Comparison of ENCODE assay signal across 12 cellular contexts in genomic region chr18:46469186-46469915, GRCh38.
A peak's percentile ranks its signal among the peaks of the same experiment; 100 is the strongest.
DNase-seq lines count a peak whose midpoint lies in the region; ATAC-seq and TF ChIP-seq lines count a peak whose summit lies in the region.
"Had no signal": no experiment of that assay in that cellular context is flagged by ENCODE, and none has a peak within 500 bp of the region (broad histone marks: within the 10 kb centered on the region; RNA-seq: fewer than 3 reads in every experiment).

No MANE protein-coding gene starts in this region.

- intact Hi-C loops in CD8-positive, alpha-beta T cell (cut with DNase I, micrococcal nuclease) = no loop called here

- no peaks in the 10 kb centered on the region for H3K36me3 ChIP-seq in CD8-positive, alpha-beta T cell (ENCODE audit: insufficient read depth, low read length)

- H3K9me3 Mint-ChIP-seq in CD8-positive, alpha-beta T cell = no peaks in the 10 kb centered on the region

- ATAC-seq in left lobe of liver (peak; percentile 66), HG03571 (IDR thresholded peaks at IDR 0.05; ENCODE audit: unreplicated experiment) (no peak), HG03025 (IDR thresholded peaks at IDR 0.05; ENCODE audit: low FRiP score, unreplicated experiment) (no peak)
- ATAC-seq in CD8-positive, alpha-beta T cell = no peak
- ATAC-seq: HepG2 had no signal

- H3K4me1 ChIP-seq in CD8-positive, alpha-beta T cell (ENCODE audit: insufficient read depth, low read length) = no peaks in the 10 kb centered on the region

- CTCF ChIA-PET in CD8-positive, alpha-beta T cell (lab: Charles Lee) = interaction anchor here (1.1 to 1.2 kb wide), 2 partner anchors 11 to 12 kb away, joined by 3 to 5 read pairs; no protein-coding TSS in a partner anchor

- H3K36me3 Mint-ChIP-seq in CD8-positive, alpha-beta T cell = no peaks in the 10 kb centered on the region
- H3K36me3 Mint-ChIP-seq: CD4-positive, CD25-positive, alpha-beta regulatory T cell had no signal

- no peak overlapping the region for H3K4me3 Mint-ChIP-seq in CD8-positive, alpha-beta T cell
- H3K4me3 Mint-ChIP-seq: CD4-positive, CD25-positive, alpha-beta regulatory T cell had no signal

- TF ChIP-seq CTCF in VCaP (conservative IDR thresholded peaks at IDR 0.05) = no peak
- no peak for TF ChIP-seq CTCF in CD8-positive, alpha-beta T cell (IDR thresholded peaks at IDR 0.05)

- no peaks in the 10 kb centered on the region for H3K27me3 ChIP-seq in CD8-positive, alpha-beta T cell (ENCODE audit: insufficient read depth, low read length)

- H3K27ac Mint-ChIP-seq in CD8-positive, alpha-beta T cell = no peak overlapping the region
- H3K27ac Mint-ChIP-seq: CD4-positive, CD25-positive, alpha-beta regulatory T cell had no signal

- in situ Hi-C loops in G401 (cut with HindIII; ENCODE audit: low sequenced_read_pairs) = no loop called here

- peak overlapping the region; percentile 66 for H3K27ac ChIP-seq in VCaP
- H3K27ac ChIP-seq in CD8-positive, alpha-beta T cell (ENCODE audit: low read depth, low read length) = no peak overlapping the region

- POLR2A ChIA-PET in CD8-positive, alpha-beta T cell (lab: Charles Lee) = no interaction called here

- no peaks in the 10 kb centered on the region for H3K9me3 ChIP-seq in CD8-positive, alpha-beta T cell (ENCODE audit: low read length)

- DNase-seq in G401 (ENCODE audit: low spot score) (peak; percentile 81), NCI-H2107 (lab: John Stamatoyannopoulos, UW) (peak; percentile 57), left lobe of liver (ENCODE audit: low spot score) (no peak)
- DNase-seq in CD8-positive, alpha-beta T cell = no peak
- no peak for DNase-seq in stimulated activated CD4-positive, alpha-beta T cell treated with anti-CD3 and anti-CD28 coated beads, Interleukin-4, amount 100 ng/mL, for 1 hour
- DNase-seq: activated CD4-positive, alpha-beta T cell treated with anti-CD3 and anti-CD28 coated beads for 4 hours; CD4-positive, CD25-positive, alpha-beta regulatory T cell; NCI-H526 treated with DMSO at 0.1 percent for 48 hours had no signal

- no peaks in the 10 kb centered on the region for H3K4me1 Mint-ChIP-seq in CD8-positive, alpha-beta T cell (ENCODE audit: low read depth)
- H3K4me1 Mint-ChIP-seq: CD4-positive, CD25-positive, alpha-beta regulatory T cell had no signal

- H3K4me3 ChIP-seq in CD8-positive, alpha-beta T cell (ENCODE audit: low read depth, low read length) = no peak overlapping the region

- H3K27me3 Mint-ChIP-seq in CD8-positive, alpha-beta T cell (ENCODE audit: low read depth) = peaks cover 9% of the 10 kb centered on the region

Comparison
In these comparisons a context has a peak if more than half of its experiments do, and no peak if none do; other contexts are left out.
1. DNase-seq: peak in G401 (single experiment) and NCI-H2107 (single experiment); none in left lobe of liver (single experiment), CD8-positive, alpha-beta T cell (0 of 7) and stimulated activated CD4-positive, alpha-beta T cell treated with anti-CD3 and anti-CD28 coated beads, Interleukin-4, amount 100 ng/mL, for 1 hour (single experiment).